1 cellular context compared by ENCODE assay signal in genomic region chr3:72903004-72903403, GRCh38.
TF ChIP-seq lines count a peak whose summit lies in the region.

No MANE protein-coding gene starts in this region.

TF ChIP-seq in HepG2, 621 proteins besides CTCF, POLR2A, EP300 and RAD21 (continued from another document and continues in another):
- TF ChIP-seq MBD4 (IDR thresholded peaks at IDR 0.05; ENCODE audit: borderline replicate concordance, low read length) (no peak), SNAPC5 (CRISPR knock-in tag; IDR thresholded peaks at IDR 0.05; ENCODE audit: borderline replicate concordance) (no peak), ETS1 (CRISPR knock-in tag; IDR thresholded peaks at IDR 0.05) (no peak), ZNF678 (CRISPR knock-in tag; IDR thresholded peaks at IDR 0.05) (no peak), ZNF792 (CRISPR knock-in tag; IDR thresholded peaks at IDR 0.05) (peak; percentile 69; the same call in 1 of the 2 replicates), DMAP1 (CRISPR knock-in tag; IDR thresholded peaks at IDR 0.05) (no peak), CBFB (CRISPR knock-in tag; IDR thresholded peaks at IDR 0.05) (no peak), ZNF660 (CRISPR knock-in tag; IDR thresholded peaks at IDR 0.05; ENCODE audit: borderline replicate concordance, low read depth) (no peak), ATF6 (CRISPR knock-in tag; conservative IDR thresholded peaks at IDR 0.05) (no peak), AKNA (CRISPR knock-in tag; IDR thresholded peaks at IDR 0.05; ENCODE audit: borderline replicate concordance) (no peak), SNAPC4 (CRISPR knock-in tag; IDR thresholded peaks at IDR 0.05) (no peak), ZNF225 (CRISPR knock-in tag; IDR thresholded peaks at IDR 0.05) (no peak), ZNF253 (CRISPR knock-in tag; IDR thresholded peaks at IDR 0.05; ENCODE audit: borderline replicate concordance) (no peak), ATF7 (IDR thresholded peaks at IDR 0.05) (no peak), ATF7 (CRISPR knock-in tag; IDR thresholded peaks at IDR 0.05) (no peak), EZH2 (conservative IDR thresholded peaks at IDR 0.05; ENCODE audit: low read depth, low read length) (no peak), NFRKB (IDR thresholded peaks at IDR 0.05) (no peak), NFE2L1 (CRISPR knock-in tag; IDR thresholded peaks at IDR 0.05; ENCODE audit: borderline replicate concordance) (no peak), ZNF430 (CRISPR knock-in tag; IDR thresholded peaks at IDR 0.05) (no peak), MED8 (CRISPR knock-in tag; IDR thresholded peaks at IDR 0.05; ENCODE audit: insufficient replicate concordance) (no peak), ZNF354B (CRISPR knock-in tag; IDR thresholded peaks at IDR 0.05) (no peak)
- TF ChIP-seq, protein P1, sequence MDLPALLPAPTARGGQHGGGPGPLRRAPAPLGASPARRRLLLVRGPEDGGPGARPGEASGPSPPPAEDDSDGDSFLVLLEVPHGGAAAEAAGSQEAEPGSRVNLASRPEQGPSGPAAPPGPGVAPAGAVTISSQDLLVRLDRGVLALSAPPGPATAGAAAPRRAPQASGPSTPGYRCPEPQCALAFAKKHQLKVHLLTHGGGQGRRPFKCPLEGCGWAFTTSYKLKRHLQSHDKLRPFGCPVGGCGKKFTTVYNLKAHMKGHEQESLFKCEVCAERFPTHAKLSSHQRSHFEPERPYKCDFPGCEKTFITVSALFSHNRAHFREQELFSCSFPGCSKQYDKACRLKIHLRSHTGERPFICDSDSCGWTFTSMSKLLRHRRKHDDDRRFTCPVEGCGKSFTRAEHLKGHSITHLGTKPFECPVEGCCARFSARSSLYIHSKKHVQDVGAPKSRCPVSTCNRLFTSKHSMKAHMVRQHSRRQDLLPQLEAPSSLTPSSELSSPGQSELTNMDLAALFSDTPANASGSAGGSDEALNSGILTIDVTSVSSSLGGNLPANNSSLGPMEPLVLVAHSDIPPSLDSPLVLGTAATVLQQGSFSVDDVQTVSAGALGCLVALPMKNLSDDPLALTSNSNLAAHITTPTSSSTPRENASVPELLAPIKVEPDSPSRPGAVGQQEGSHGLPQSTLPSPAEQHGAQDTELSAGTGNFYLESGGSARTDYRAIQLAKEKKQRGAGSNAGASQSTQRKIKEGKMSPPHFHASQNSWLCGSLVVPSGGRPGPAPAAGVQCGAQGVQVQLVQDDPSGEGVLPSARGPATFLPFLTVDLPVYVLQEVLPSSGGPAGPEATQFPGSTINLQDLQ (CRISPR knock-in tag; IDR thresholded peaks at IDR 0.05), result no peak
- TF ChIP-seq, protein P2, sequence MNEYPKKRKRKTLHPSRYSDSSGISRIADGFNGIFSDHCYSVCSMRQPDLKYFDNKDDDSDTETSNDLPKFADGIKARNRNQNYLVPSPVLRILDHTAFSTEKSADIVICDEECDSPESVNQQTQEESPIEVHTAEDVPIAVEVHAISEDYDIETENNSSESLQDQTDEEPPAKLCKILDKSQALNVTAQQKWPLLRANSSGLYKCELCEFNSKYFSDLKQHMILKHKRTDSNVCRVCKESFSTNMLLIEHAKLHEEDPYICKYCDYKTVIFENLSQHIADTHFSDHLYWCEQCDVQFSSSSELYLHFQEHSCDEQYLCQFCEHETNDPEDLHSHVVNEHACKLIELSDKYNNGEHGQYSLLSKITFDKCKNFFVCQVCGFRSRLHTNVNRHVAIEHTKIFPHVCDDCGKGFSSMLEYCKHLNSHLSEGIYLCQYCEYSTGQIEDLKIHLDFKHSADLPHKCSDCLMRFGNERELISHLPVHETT (CRISPR knock-in tag; conservative IDR thresholded peaks at IDR 0.05), result no peak
- TF ChIP-seq, protein P3, sequence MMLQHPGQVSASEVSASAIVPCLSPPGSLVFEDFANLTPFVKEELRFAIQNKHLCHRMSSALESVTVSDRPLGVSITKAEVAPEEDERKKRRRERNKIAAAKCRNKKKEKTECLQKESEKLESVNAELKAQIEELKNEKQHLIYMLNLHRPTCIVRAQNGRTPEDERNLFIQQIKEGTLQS (CRISPR knock-in tag; IDR thresholded peaks at IDR 0.05), result peak; percentile 43; the same call in 1 of the 2 replicates
- TF ChIP-seq, protein P4, sequence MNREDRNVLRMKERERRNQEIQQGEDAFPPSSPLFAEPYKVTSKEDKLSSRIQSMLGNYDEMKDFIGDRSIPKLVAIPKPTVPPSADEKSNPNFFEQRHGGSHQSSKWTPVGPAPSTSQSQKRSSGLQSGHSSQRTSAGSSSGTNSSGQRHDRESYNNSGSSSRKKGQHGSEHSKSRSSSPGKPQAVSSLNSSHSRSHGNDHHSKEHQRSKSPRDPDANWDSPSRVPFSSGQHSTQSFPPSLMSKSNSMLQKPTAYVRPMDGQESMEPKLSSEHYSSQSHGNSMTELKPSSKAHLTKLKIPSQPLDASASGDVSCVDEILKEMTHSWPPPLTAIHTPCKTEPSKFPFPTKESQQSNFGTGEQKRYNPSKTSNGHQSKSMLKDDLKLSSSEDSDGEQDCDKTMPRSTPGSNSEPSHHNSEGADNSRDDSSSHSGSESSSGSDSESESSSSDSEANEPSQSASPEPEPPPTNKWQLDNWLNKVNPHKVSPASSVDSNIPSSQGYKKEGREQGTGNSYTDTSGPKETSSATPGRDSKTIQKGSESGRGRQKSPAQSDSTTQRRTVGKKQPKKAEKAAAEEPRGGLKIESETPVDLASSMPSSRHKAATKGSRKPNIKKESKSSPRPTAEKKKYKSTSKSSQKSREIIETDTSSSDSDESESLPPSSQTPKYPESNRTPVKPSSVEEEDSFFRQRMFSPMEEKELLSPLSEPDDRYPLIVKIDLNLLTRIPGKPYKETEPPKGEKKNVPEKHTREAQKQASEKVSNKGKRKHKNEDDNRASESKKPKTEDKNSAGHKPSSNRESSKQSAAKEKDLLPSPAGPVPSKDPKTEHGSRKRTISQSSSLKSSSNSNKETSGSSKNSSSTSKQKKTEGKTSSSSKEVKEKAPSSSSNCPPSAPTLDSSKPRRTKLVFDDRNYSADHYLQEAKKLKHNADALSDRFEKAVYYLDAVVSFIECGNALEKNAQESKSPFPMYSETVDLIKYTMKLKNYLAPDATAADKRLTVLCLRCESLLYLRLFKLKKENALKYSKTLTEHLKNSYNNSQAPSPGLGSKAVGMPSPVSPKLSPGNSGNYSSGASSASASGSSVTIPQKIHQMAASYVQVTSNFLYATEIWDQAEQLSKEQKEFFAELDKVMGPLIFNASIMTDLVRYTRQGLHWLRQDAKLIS (CRISPR knock-in tag; IDR thresholded peaks at IDR 0.05), result no peak
